ENCODE assay signal across 8 cellular contexts in the genomic region with DNA sequence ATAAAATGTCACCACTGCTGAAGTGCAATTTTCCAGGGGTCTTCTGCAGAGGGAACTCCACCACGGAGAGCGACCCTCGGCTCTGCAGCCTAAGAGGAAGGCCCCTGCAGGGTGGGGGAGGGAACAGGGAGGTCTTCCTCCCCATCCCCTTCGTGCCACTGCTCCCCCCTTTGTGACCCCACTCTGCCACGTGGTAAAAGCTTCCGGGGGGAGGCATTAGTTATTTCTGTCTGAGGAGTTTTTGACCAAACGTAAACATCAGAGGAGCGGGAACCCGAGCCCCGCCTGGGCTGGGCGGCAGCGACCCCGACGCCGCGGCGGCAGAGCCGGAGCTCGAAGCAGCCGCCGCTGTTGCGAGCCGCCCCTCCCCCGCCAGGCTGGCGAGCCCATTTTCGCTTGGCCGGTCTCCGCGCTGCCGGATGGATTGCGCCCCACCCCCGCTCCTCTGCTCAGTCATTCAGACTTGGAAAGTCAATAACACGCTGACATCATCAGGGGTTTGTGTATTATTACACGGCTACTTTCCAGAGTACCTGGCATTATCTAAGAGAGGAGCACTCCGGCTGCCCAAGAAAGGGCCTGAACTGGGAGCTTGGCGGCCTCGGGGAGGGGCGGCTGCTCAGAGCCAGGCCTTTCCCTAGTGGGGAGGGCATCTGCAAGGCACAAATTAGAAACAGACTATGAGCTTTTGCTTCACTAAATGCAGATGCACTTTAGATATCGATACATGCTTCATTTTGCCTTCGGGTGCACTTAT.
DNase-seq lines count a peak whose midpoint lies in the region; ATAC-seq and TF ChIP-seq lines count a peak whose summit lies in the region.

No MANE protein-coding gene starts in this region.

- H3K27ac ChIP-seq in left ventricle myocardium inferior (replicated peaks) (peak overlapping the region; percentile 91), prostate gland (peak overlapping the region; percentile 75 to 88), urinary bladder (ENCODE audit: low read depth) (peak overlapping the region; percentile 88)

- H3K36me3 ChIP-seq in left ventricle myocardium inferior (no peaks in the 10 kb centered on the region), prostate gland (no peaks in the 10 kb centered on the region), urinary bladder (ENCODE audit: insufficient read depth) (no peaks in the 10 kb centered on the region)

- TF ChIP-seq CTCF in GM13977 (IDR thresholded peaks at IDR 0.05; ENCODE audit: extremely low read depth, insufficient read depth, missing control alignments) (no peak), left ventricle myocardium inferior (IDR thresholded peaks at IDR 0.05; ENCODE audit: borderline replicate concordance) (no peak), prostate gland (IDR thresholded peaks at IDR 0.05) (peak in 1 of 4 experiments; percentile 18)

- H3K27me3 ChIP-seq in left ventricle myocardium inferior (ENCODE audit: low read depth) (no peaks in the 10 kb centered on the region), prostate gland (replicated peaks; ENCODE audit: insufficient read depth) (no peaks in the 10 kb centered on the region)

- WGBS in prostate gland, result 1% methylated on average over 40 of the region's 40 CpGs
- under 1% methylated on average over 40 of the region's 40 CpGs for WGBS in urinary bladder

- ATAC-seq in HG02884 (IDR thresholded peaks at IDR 0.05; ENCODE audit: unreplicated experiment), result peak; percentile 69

- peak overlapping the region; percentile 62 for H3K4me3 ChIP-seq in left ventricle myocardium inferior
- peak overlapping the region; percentile 2 to 29 for H3K4me3 ChIP-seq in prostate gland
- H3K4me3 ChIP-seq in urinary bladder (ENCODE audit: low read depth, low read length), result peak overlapping the region; percentile 33

- peak; percentile 41 for TF ChIP-seq POLR2A in prostate gland (IDR thresholded peaks at IDR 0.05)

- H3K4me1 ChIP-seq in left ventricle myocardium inferior, result peaks cover 73% of the 10 kb centered on the region
- peaks cover 26% of the 10 kb centered on the region for H3K4me1 ChIP-seq in prostate gland (replicated peaks)
- no peaks in the 10 kb centered on the region for H3K4me1 ChIP-seq in urinary bladder (ENCODE audit: insufficient read depth)

- in situ Hi-C loops in GM13977 (cut with MboI; ENCODE audit: low pct_unique_long_range_greater_than_20kb, low sequenced_read_pairs, unreplicated experiment), result loop anchor here (10.0 kb wide), 1 partner anchor 305 kb away; no protein-coding TSS in a partner anchor

- DNase-seq in GM13977 (ENCODE audit: low spot score) (peak; percentile 92), NCI-H146 treated with DMSO at 0.1 percent for 48 hours (lab: John Stamatoyannopoulos, UW; ENCODE audit: unreplicated experiment) (peak; percentile 99), T-helper 1 cell (peak; percentile 82 to 96 (median 91)), amygdala (lab: John Stamatoyannopoulos, UW) (peak; percentile 44 to 98 (median 88)), left ventricle myocardium inferior (peak; percentile 96), prostate gland (ENCODE audit: low spot score) (peak; percentile 95)

- H3K9me3 ChIP-seq in left ventricle myocardium inferior (replicated peaks) (no peaks in the 10 kb centered on the region), prostate gland (no peaks in the 10 kb centered on the region)

- intact Hi-C loops in left ventricle myocardium inferior (cut with micrococcal nuclease) (loop anchor here (2.0 to 10.0 kb wide), 3 partner anchors 161 to 1025 kb away; no protein-coding TSS in a partner anchor), prostate gland (cut with DNase I) (loop anchor here (1.0 to 10.0 kb wide), 8 partner anchors 83 to 1025 kb away; a partner anchor contains a TSS)

Comparison
In these comparisons a context has a peak if more than half of its experiments do, and no peak if none do; other contexts are left out.
1. Peak in every context shown above with its lines: DNase-seq, ATAC-seq, H3K4me3 ChIP-seq and H3K27ac ChIP-seq.